ENCODE assay signal across 8 cellular contexts in genomic region chr16:57299719-57300386, GRCh38. TPM values are rescaled to one million over a fixed set of nuclear protein-coding genes. Genes with fewer than 3 reads are reported as not detected.
DNase-seq lines count a peak whose midpoint lies in the region; ATAC-seq and TF ChIP-seq lines count a peak whose summit lies in the region.

No MANE protein-coding gene starts in this region.

- TF ChIP-seq CTCF in AG10803 (conservative IDR thresholded peaks at IDR 0.05; ENCODE audit: low read length): peak; percentile 40; the same call in 1 of the 2 replicates
- peak in 45 of 56 donors; percentile 2 to 65 (median 33) for TF ChIP-seq CTCF in dorsolateral prefrontal cortex (IDR thresholded peaks at IDR 0.05 in 54 of 56, conservative IDR thresholded peaks at IDR 0.05 in 2 of 56; ENCODE audit: low read depth in 1 of 56, partially characterized antibody in 56 of 56)
- peak in 3 of 4 donors; percentile 15 to 40 (median 17) for TF ChIP-seq CTCF in right lobe of liver (IDR thresholded peaks at IDR 0.05)

- H3K36me3 ChIP-seq in right lobe of liver: no peaks in the 10 kb centered on the region

- DNase-seq in AG10803 (ENCODE audit: low read depth): peak; percentile 97
- peak; percentile 67 for DNase-seq in GM19238 (ENCODE audit: insufficient read length, low spot score)
- peak; percentile 91 for DNase-seq in NCI-H748 (lab: John Stamatoyannopoulos, UW; ENCODE audit: unreplicated experiment)
- peak; percentile 77 to 79 for DNase-seq in activated CD4-positive, alpha-beta T cell treated with anti-CD3 and anti-CD28 coated beads, Interleukin-2, amount 50 U/mL, for 4 hours
- peak; percentile 72 to 90 (median 84) for DNase-seq in dorsolateral prefrontal cortex
- peak; percentile 77 to 83 (median 83) for DNase-seq in right lobe of liver
- peak; percentile 88 for DNase-seq in stimulated activated CD4-positive, alpha-beta T cell treated with anti-CD3 and anti-CD28 coated beads, Interleukin-4, amount 100 ng/mL, for 24 hours

- intact Hi-C loops in dorsolateral prefrontal cortex (cut with DNase I) (loop anchor here (1.0 to 10.0 kb wide), 10 partner anchors 55 to 222 kb away; partner anchors contain the start of genes PSME3IP1 (in 2 of the 2), RSPRY1 (in 2 of the 2), ARL2BP (in 1 of the 2) and CX3CL1 (in 1 of the 2)), right lobe of liver (cut with DNase I) (loop anchor here (2.0 to 10.0 kb wide), 5 partner anchors 75 to 215 kb away; partner anchors contain the start of gene CX3CL1 (in 1 of the 2))

- H3K9me3 ChIP-seq in right lobe of liver: no peaks in the 10 kb centered on the region

- WGBS in right lobe of liver (ENCODE audit: insufficient coverage, low coverage, low lambda C conversion rate, missing lambda C conversion rate): 6% methylated on average over 33 of the region's 35 CpGs

- peaks cover 0 to 22% (median 14%) of the 10 kb centered on the region in 4 donors for H3K4me1 ChIP-seq in right lobe of liver

- H3K4me3 ChIP-seq in AG10803 (ENCODE audit: low read length) (peak overlapping the region; percentile 66), dorsolateral prefrontal cortex (peak overlapping the region; percentile 33 to 73 (median 60)), right lobe of liver (peak overlapping the region; percentile 31 to 37 (median 35))

- H3K27me3 ChIP-seq in dorsolateral prefrontal cortex (no peaks in the 10 kb centered on the region), right lobe of liver (no peaks in the 10 kb centered on the region)

- H3K27ac ChIP-seq in dorsolateral prefrontal cortex: peak overlapping the region; percentile 81 to 99 (median 95)
- H3K27ac ChIP-seq in right lobe of liver: peak overlapping the region; percentile 67 to 88 (median 70)

- ATAC-seq in HG03432 (IDR thresholded peaks at IDR 0.05; ENCODE audit: unreplicated experiment): peak; percentile 52
- peak; percentile 47 to 61 (median 56) for ATAC-seq in right lobe of liver

- TF ChIP-seq POLR2A in right lobe of liver (IDR thresholded peaks at IDR 0.05): peak; percentile 36

RNA-seq across cellular contexts. Expression of gene PLLP, which starts 15.4 kb away (rescaled TPM):
- total RNA-seq in dorsolateral prefrontal cortex: 100 to 1,000 TPM in 55 of 120 experiments, 10 to 100 TPM in 65; 20.8 to 459 (median 91.3) TPM
- total RNA-seq in right lobe of liver: 1 to 10 TPM; 2.1 to 7.4 (median 3.8) TPM

RNA-seq across cellular contexts. Expression of gene ARL2BP, which starts 54.8 kb away (rescaled TPM):
- total RNA-seq in dorsolateral prefrontal cortex (10 to 100 TPM; 36.8 to 68.6 (median 51.1) TPM), right lobe of liver (10 to 100 TPM; 19.3 to 26.8 (median 22.0) TPM)

RNA-seq across cellular contexts. Expression of gene CCL22, which starts 58.7 kb away (rescaled TPM):
- under 1 TPM in 23 of 120 experiments, not detected in 97; 0.15 to 0.56 (median 0.19) TPM for total RNA-seq in dorsolateral prefrontal cortex
- total RNA-seq in right lobe of liver: under 1 TPM in 2 of 6 experiments, not detected in 4; 0.12 to 0.16 TPM

Comparison
In these comparisons a context has a peak if more than half of its experiments do, and no peak if none do; other contexts are left out.
1. Peak in every context shown above with its lines: DNase-seq, ATAC-seq, H3K4me3 ChIP-seq and H3K27ac ChIP-seq.